In genomic region chr19:55643733-55644116, GRCh38 we compare ENCODE assay signal across 8 cellular contexts. TPM values are rescaled to one million over a fixed set of nuclear protein-coding genes. Genes with fewer than 3 reads are reported as not detected.
A peak's percentile ranks its signal among the peaks of the same experiment; 100 is the strongest.
DNase-seq lines count a peak whose midpoint lies in the region; ATAC-seq, FAIRE-seq and TF ChIP-seq lines count a peak whose summit lies in the region.

No MANE protein-coding gene starts in this region.

- peak overlapping the region; percentile 69 to 84 for H3K9ac ChIP-seq in kidney (ENCODE audit: low read length in 2 of 2)

- H3K27ac Mint-ChIP-seq in activated CD4-positive, alpha-beta T cell treated with anti-CD3 and anti-CD28 coated beads for 36 hours = peak overlapping the region; percentile 99
- H3K27ac Mint-ChIP-seq in activated naive CD8-positive, alpha-beta T cell treated with anti-CD3 and anti-CD28 coated beads for 36 hours = peak overlapping the region; percentile 98

- intact Hi-C loops in activated CD4-positive, alpha-beta T cell treated with anti-CD3 and anti-CD28 coated beads for 36 hours (cut with DNase I, micrococcal nuclease) = loop anchor here (1.0 to 5.0 kb wide), 13 partner anchors 8 to 1181 kb away; partner anchors contain the start of genes PPP6R1 (in 2 of the 2), EPN1 (in 1 of the 2), FIZ1 (in 1 of the 2) and KMT5C (in 1 of the 2)
- intact Hi-C loops in kidney (cut with DNase I) = no loop called here

- FAIRE-seq in kidney (lab: Jason Lieb, UNC) = no peak

- H3K4me3 Mint-ChIP-seq in activated CD4-positive, alpha-beta T cell treated with anti-CD3 and anti-CD28 coated beads for 36 hours = peak overlapping the region; percentile 93
- H3K4me3 Mint-ChIP-seq in activated naive CD8-positive, alpha-beta T cell treated with anti-CD3 and anti-CD28 coated beads for 36 hours = peak overlapping the region; percentile 89

- H3K4me1 Mint-ChIP-seq in activated CD4-positive, alpha-beta T cell treated with anti-CD3 and anti-CD28 coated beads for 36 hours = peaks cover 46% of the 10 kb centered on the region
- peaks cover 45% of the 10 kb centered on the region for H3K4me1 Mint-ChIP-seq in activated naive CD8-positive, alpha-beta T cell treated with anti-CD3 and anti-CD28 coated beads for 36 hours

- TF ChIP-seq POLR2A in GM18505 (IDR thresholded peaks at IDR 0.05; ENCODE audit: borderline replicate concordance, extremely low read depth, insufficient read depth, insufficient read length) = no peak

- no peaks in the 10 kb centered on the region for H3K27me3 Mint-ChIP-seq in activated CD4-positive, alpha-beta T cell treated with anti-CD3 and anti-CD28 coated beads for 36 hours
- peaks cover 6% of the 10 kb centered on the region for H3K27me3 Mint-ChIP-seq in activated naive CD8-positive, alpha-beta T cell treated with anti-CD3 and anti-CD28 coated beads for 36 hours

- peaks cover 46% of the 10 kb centered on the region for H3K36me3 Mint-ChIP-seq in activated CD4-positive, alpha-beta T cell treated with anti-CD3 and anti-CD28 coated beads for 36 hours (ENCODE audit: low read depth)
- H3K36me3 Mint-ChIP-seq in activated naive CD8-positive, alpha-beta T cell treated with anti-CD3 and anti-CD28 coated beads for 36 hours = peaks cover 51% of the 10 kb centered on the region

- CTCF ChIA-PET in activated CD4-positive, alpha-beta T cell treated with anti-CD3 and anti-CD28 coated beads for 36 hours (lab: Charles Lee) = interaction anchor here (1.5 to 1.9 kb wide), 2 partner anchors 9 to 11 kb away, joined by 3 to 16 read pairs; no protein-coding TSS in a partner anchor

- peak overlapping the region; percentile 79 to 82 for H3K4me3 ChIP-seq in kidney (ENCODE audit: low read length in 2 of 2)

- no peak for DNase-seq in activated CD4-positive, alpha-beta T cell treated with anti-CD3 and anti-CD28 coated beads for 36 hours
- DNase-seq in activated CD4-positive, alpha-beta T cell treated with anti-CD3 and anti-CD28 coated beads for 4 hours = no peak
- DNase-seq in activated naive CD8-positive, alpha-beta T cell treated with anti-CD3 and anti-CD28 coated beads for 36 hours = no peak
- DNase-seq in kidney (no peak), substantia nigra (lab: John Stamatoyannopoulos, UW) (no peak), mucosa of gallbladder (ENCODE audit: low spot score) (no peak)

- no peak for TF ChIP-seq CTCF in kidney (IDR thresholded peaks at IDR 0.05; ENCODE audit: borderline replicate concordance, extremely low read depth, insufficient read depth)

- H3K36me3 ChIP-seq in kidney (ENCODE audit: control insufficient read depth in 1 of 2, insufficient read depth in 2 of 2, low read length in 2 of 2) = no peaks in the 10 kb centered on the region

- no peaks in the 10 kb centered on the region for H3K9me3 Mint-ChIP-seq in activated CD4-positive, alpha-beta T cell treated with anti-CD3 and anti-CD28 coated beads for 36 hours (ENCODE audit: low read depth)
- H3K9me3 Mint-ChIP-seq in activated naive CD8-positive, alpha-beta T cell treated with anti-CD3 and anti-CD28 coated beads for 36 hours = peaks cover 3% of the 10 kb centered on the region

- H3K27ac ChIP-seq in kidney (ENCODE audit: low read depth in 2 of 2, low read length in 2 of 2) (peak overlapping the region; percentile 67 to 72), substantia nigra (ENCODE audit: low read depth, low read length, poor library complexity, severe bottlenecking) (peak overlapping the region; percentile 78)

- peaks cover 4 to 44% of the 10 kb centered on the region in 2 donors for H3K4me1 ChIP-seq in kidney (ENCODE audit: control insufficient read depth in 1 of 2, insufficient read depth in 1 of 2, low read depth in 1 of 2, low read length in 2 of 2)

- H3K9me3 ChIP-seq in kidney (ENCODE audit: control insufficient read depth in 1 of 2, low read length in 2 of 2) = no peaks in the 10 kb centered on the region

- ATAC-seq in activated CD4-positive, alpha-beta T cell treated with anti-CD3 and anti-CD28 coated beads for 36 hours = no peak
- ATAC-seq in GM18505 (IDR thresholded peaks at IDR 0.05; ENCODE audit: unreplicated experiment) = no peak
- no peak for ATAC-seq in HG02588 (IDR thresholded peaks at IDR 0.05; ENCODE audit: unreplicated experiment)

- POLR2A ChIA-PET in activated CD4-positive, alpha-beta T cell treated with anti-CD3 and anti-CD28 coated beads for 36 hours (lab: Charles Lee) = no interaction called here

RNA-seq across cellular contexts. Expression of gene ZNF581, which starts 0.3 kb away (rescaled TPM):
- 10 to 100 TPM; 18.9 to 26.9 TPM for total RNA-seq in activated CD4-positive, alpha-beta T cell treated with anti-CD3 and anti-CD28 coated beads for 36 hours
- total RNA-seq in activated naive CD8-positive, alpha-beta T cell treated with anti-CD3 and anti-CD28 coated beads for 36 hours = 10 to 100 TPM; 39.9 to 42.3 TPM
- total RNA-seq in kidney = 23.6 TPM
- polyA plus RNA-seq in kidney (ENCODE audit: insufficient read depth, low read depth, low replicate concordance) = 22.0 TPM
- 22.2 TPM for total RNA-seq in mucosa of gallbladder

RNA-seq across cellular contexts. Expression of gene ZNF580, which starts 2.9 kb away (rescaled TPM):
- total RNA-seq in activated CD4-positive, alpha-beta T cell treated with anti-CD3 and anti-CD28 coated beads for 36 hours = 10 to 100 TPM; 24.2 to 35.6 TPM
- total RNA-seq in activated naive CD8-positive, alpha-beta T cell treated with anti-CD3 and anti-CD28 coated beads for 36 hours = 10 to 100 TPM; 29.6 to 30.6 TPM
- total RNA-seq in kidney = 56.8 TPM
- 47.0 TPM for polyA plus RNA-seq in kidney (ENCODE audit: insufficient read depth, low read depth, low replicate concordance)
- 47.3 TPM for total RNA-seq in mucosa of gallbladder

RNA-seq across cellular contexts. Expression of gene CCDC106, which starts 4.3 kb away (rescaled TPM):
- total RNA-seq in activated CD4-positive, alpha-beta T cell treated with anti-CD3 and anti-CD28 coated beads for 36 hours = 1 to 10 TPM; 6.2 to 6.3 TPM
- total RNA-seq in activated naive CD8-positive, alpha-beta T cell treated with anti-CD3 and anti-CD28 coated beads for 36 hours = 10 to 100 TPM; 10.9 to 12.0 TPM
- total RNA-seq in kidney (22.7 TPM), mucosa of gallbladder (18.4 TPM)
- 51.9 TPM for polyA plus RNA-seq in kidney (ENCODE audit: insufficient read depth, low read depth, low replicate concordance)

RNA-seq across cellular contexts. Expression of gene U2AF2, which starts 11.1 kb away (rescaled TPM):
- 100 to 1,000 TPM; 252 to 292 TPM for total RNA-seq in activated CD4-positive, alpha-beta T cell treated with anti-CD3 and anti-CD28 coated beads for 36 hours
- 100 to 1,000 TPM; 341 to 345 TPM for total RNA-seq in activated naive CD8-positive, alpha-beta T cell treated with anti-CD3 and anti-CD28 coated beads for 36 hours
- 161 TPM for total RNA-seq in kidney
- 54.8 TPM for polyA plus RNA-seq in kidney (ENCODE audit: insufficient read depth, low read depth, low replicate concordance)
- total RNA-seq in mucosa of gallbladder = 202 TPM

RNA-seq across cellular contexts. Expression of gene ZNF784, which starts 19.4 kb away (rescaled TPM):
- total RNA-seq in activated CD4-positive, alpha-beta T cell treated with anti-CD3 and anti-CD28 coated beads for 36 hours = 1 to 10 TPM; 3.2 to 4.3 TPM
- 1 to 10 TPM; 3.7 to 3.9 TPM for total RNA-seq in activated naive CD8-positive, alpha-beta T cell treated with anti-CD3 and anti-CD28 coated beads for 36 hours
- total RNA-seq in kidney (9.8 TPM), mucosa of gallbladder (13.0 TPM)
- 6.6 TPM for polyA plus RNA-seq in kidney (ENCODE audit: insufficient read depth, low read depth, low replicate concordance)
